Comparison of ENCODE assay signal across 30 cellular contexts in the genomic region with DNA sequence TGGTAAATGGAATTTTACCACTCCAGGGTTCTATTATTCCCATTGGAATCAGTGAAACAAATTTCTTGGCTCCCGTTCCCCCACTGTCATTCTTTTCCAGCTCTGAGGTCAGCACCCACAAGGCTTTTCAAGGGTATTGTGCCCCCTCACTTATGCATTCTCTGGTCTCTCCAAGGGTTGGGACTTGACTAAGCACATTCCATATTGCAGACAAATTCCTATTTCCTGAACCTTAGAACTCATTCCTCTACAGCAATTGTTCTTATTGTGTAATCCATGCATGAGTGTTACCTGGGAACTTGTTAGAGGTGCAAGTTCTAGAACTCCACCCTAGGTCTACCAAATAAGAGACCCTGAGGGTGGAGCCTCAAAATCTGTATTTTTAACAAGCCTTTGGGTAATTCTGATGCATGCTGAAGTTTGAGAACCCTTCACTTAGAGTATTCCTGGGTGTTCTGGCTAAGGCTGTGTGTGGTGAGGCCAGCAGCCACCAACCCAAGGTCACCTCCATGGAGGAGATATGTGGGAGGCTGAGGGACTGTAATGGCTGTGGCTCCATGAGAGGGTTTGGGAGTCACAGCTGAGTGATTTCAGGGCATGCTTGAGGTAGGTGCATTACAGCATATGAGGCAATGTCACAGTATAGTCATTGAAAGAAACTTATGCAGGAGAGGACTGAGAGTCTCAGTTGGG.
"Had no signal": no experiment of that assay in that cellular context is flagged by ENCODE, and none has a peak within 500 bp of the region (broad histone marks: within the 10 kb centered on the region; RNA-seq: fewer than 3 reads in every experiment).

No MANE protein-coding gene starts in this region.

- H3K27ac ChIP-seq: lower lobe of right lung, neural progenitor cell, neutrophil, parathyroid adenoma, psoas muscle, right atrium auricular region, skin epidermis, suprapubic skin, thoracic aorta, tibial artery, upper lobe of right lung had no signal

- H3K79me2 ChIP-seq: parathyroid adenoma had no signal

- DNase-seq: hippocampal formation; left cardiac atrium; lower lobe of right lung; mammary epithelial cell; mesenchymal stem cell; naive thymus-derived CD8-positive, alpha-beta T cell; nephron progenitor cell; occipital lobe; psoas muscle; stimulated activated CD4-positive, alpha-beta T cell treated with anti-CD3 and anti-CD28 coated beads, Interleukin-12 subunit alpha, Interleukin-12 subunit beta, amount 100 ng/mL, for 4 hours; stimulated activated CD4-positive, alpha-beta T cell treated with anti-CD3 and anti-CD28 coated beads, Interleukin-15, amount 100 ng/mL, for 24 hours; stimulated activated CD4-positive, alpha-beta T cell treated with anti-CD3 and anti-CD28 coated beads, Interleukin-2, amount 100 ng/mL, for 24 hours; stimulated activated CD4-positive, alpha-beta T cell treated with anti-CD3 and anti-CD28 coated beads, Interleukin-4, amount 100 ng/mL, for 1 hour; stimulated activated naive CD4-positive, alpha-beta T cell; tibial artery; trophoblast cell; upper lobe of right lung had no signal

- H3K9me3 ChIP-seq: lower lobe of right lung, neutrophil, psoas muscle, right atrium auricular region, suprapubic skin, thoracic aorta, tibial artery, upper lobe of right lung had no signal

- H3K9ac ChIP-seq: neural progenitor cell, parathyroid adenoma had no signal

- H3K4me3 Mint-ChIP-seq: naive thymus-derived CD8-positive, alpha-beta T cell; nephron progenitor cell; neural progenitor cell; stimulated activated effector memory CD8-positive, alpha-beta T cell treated with anti-CD3 and anti-CD28 coated beads, Interleukin-12 subunit alpha, Interleukin-12 subunit beta, amount 100 ng/mL, for 72 hours; stimulated activated naive CD8-positive, alpha-beta T cell treated with anti-CD3 and anti-CD28 coated beads, Interleukin-15, Interleukin-2, amounts not matched to agents 100 ng/mL and 50 ng/mL, for 24 hours had no signal

- FAIRE-seq: islet of Langerhans, urothelium cell line had no signal

- H3K4me3 ChIP-seq: lower lobe of right lung, neural progenitor cell, psoas muscle, right atrium auricular region, skin epidermis, suprapubic skin, thoracic aorta, tibial artery, upper lobe of right lung had no signal

- H2AFZ ChIP-seq: neural progenitor cell, parathyroid adenoma had no signal

- H3K27me3 Mint-ChIP-seq: stimulated activated naive CD8-positive, alpha-beta T cell treated with anti-CD3 and anti-CD28 coated beads, Interleukin-15, Interleukin-2, amounts not matched to agents 100 ng/mL and 50 ng/mL, for 24 hours had no signal

- H3K4me1 ChIP-seq: lower lobe of right lung, neural progenitor cell, parathyroid adenoma, psoas muscle, right atrium auricular region, suprapubic skin, tibial artery, upper lobe of right lung had no signal

- H3K27ac Mint-ChIP-seq: naive thymus-derived CD8-positive, alpha-beta T cell; nephron progenitor cell; neural progenitor cell; stimulated activated effector memory CD8-positive, alpha-beta T cell treated with anti-CD3 and anti-CD28 coated beads, Interleukin-12 subunit alpha, Interleukin-12 subunit beta, amount 100 ng/mL, for 72 hours; stimulated activated naive CD8-positive, alpha-beta T cell treated with anti-CD3 and anti-CD28 coated beads, Interleukin-15, Interleukin-2, amounts not matched to agents 100 ng/mL and 50 ng/mL, for 24 hours had no signal

- ATAC-seq: left cardiac atrium; left lobe of liver; lower lobe of right lung; naive thymus-derived CD8-positive, alpha-beta T cell; psoas muscle; sciatic nerve; stimulated activated effector memory CD8-positive, alpha-beta T cell treated with anti-CD3 and anti-CD28 coated beads, Interleukin-12 subunit alpha, Interleukin-12 subunit beta, amount 100 ng/mL, for 72 hours; upper lobe of right lung had no signal

- H3K9me3 Mint-ChIP-seq: nephron progenitor cell, neural progenitor cell had no signal

- H3K36me3 Mint-ChIP-seq: naive thymus-derived CD8-positive, alpha-beta T cell; neural progenitor cell; stimulated activated effector memory CD8-positive, alpha-beta T cell treated with anti-CD3 and anti-CD28 coated beads, Interleukin-12 subunit alpha, Interleukin-12 subunit beta, amount 100 ng/mL, for 72 hours had no signal

- H3K36me3 ChIP-seq: lower lobe of right lung, neural progenitor cell, neutrophil, right atrium auricular region, suprapubic skin, thoracic aorta, tibial artery, upper lobe of right lung had no signal

- H3K27me3 ChIP-seq: neural progenitor cell, neutrophil, right atrium auricular region, suprapubic skin, tibial artery, upper lobe of right lung had no signal

- H3K4me1 Mint-ChIP-seq: naive thymus-derived CD8-positive, alpha-beta T cell; neural progenitor cell; stimulated activated effector memory CD8-positive, alpha-beta T cell treated with anti-CD3 and anti-CD28 coated beads, Interleukin-12 subunit alpha, Interleukin-12 subunit beta, amount 100 ng/mL, for 72 hours had no signal

- H3K4me2 ChIP-seq: neural progenitor cell had no signal
